Comparison of ENCODE assay signal across 15 cellular contexts in genomic region chr3:4528802-4529201, GRCh38.
"Had no signal": no experiment of that assay in that cellular context is flagged by ENCODE, and none has a peak within 500 bp of the region (broad histone marks: within the 10 kb centered on the region; RNA-seq: fewer than 3 reads in every experiment).

No MANE protein-coding gene starts in this region.

- H3K4me2 ChIP-seq: hepatocyte had no signal

- H3K36me3 ChIP-seq: ascending aorta, upper lobe of right lung had no signal

- ATAC-seq: sciatic nerve; stimulated activated naive B cell treated with anti-CD40 and anti-IgM and Interleukin-4, amounts not matched to agents 10 μg/mL and 1 μg/mL and 100 μg/mL, for 72 hours; upper lobe of right lung had no signal

- H3K27me3 ChIP-seq: ascending aorta, hepatocyte, spleen, upper lobe of right lung had no signal

- H2AFZ ChIP-seq: hepatocyte had no signal

- DNase-seq: activated CD4-positive, alpha-beta memory T cell treated with anti-CD3 and anti-CD28 coated beads for 36 hours; activated CD4-positive, alpha-beta T cell treated with anti-CD3 and anti-CD28 coated beads for 1 hour; activated gamma-delta T cell treated with Interleukin-2 at 50 U/mL for 16 hours; activated naive CD8-positive, alpha-beta T cell treated with anti-CD3 and anti-CD28 coated beads for 36 hours; activated T-cell treated with anti-CD3 and anti-CD28 coated beads, Interleukin-2, amount 50 U/mL, for 48 hours; midbrain; spleen; stimulated activated CD4-positive, alpha-beta T cell treated with anti-CD3 and anti-CD28 coated beads, Interleukin-1b, Interleukin-23, amount 100 ng/mL, for 48 hours; stimulated activated naive B cell treated with anti-CD40 and anti-IgM and Interleukin-4, amounts not matched to agents 10 μg/mL and 1 μg/mL and 100 μg/mL, for 72 hours; SW 1271; upper lobe of right lung had no signal

- H3K9me3 ChIP-seq: ascending aorta, spleen, upper lobe of right lung had no signal

- H3K4me3 ChIP-seq: ascending aorta, hepatocyte, lung, spleen, upper lobe of right lung had no signal

- H3K27ac ChIP-seq: ascending aorta, hepatocyte, spleen, upper lobe of right lung had no signal
